Comparison of ENCODE assay signal across 10 cellular contexts in the genomic region with DNA sequence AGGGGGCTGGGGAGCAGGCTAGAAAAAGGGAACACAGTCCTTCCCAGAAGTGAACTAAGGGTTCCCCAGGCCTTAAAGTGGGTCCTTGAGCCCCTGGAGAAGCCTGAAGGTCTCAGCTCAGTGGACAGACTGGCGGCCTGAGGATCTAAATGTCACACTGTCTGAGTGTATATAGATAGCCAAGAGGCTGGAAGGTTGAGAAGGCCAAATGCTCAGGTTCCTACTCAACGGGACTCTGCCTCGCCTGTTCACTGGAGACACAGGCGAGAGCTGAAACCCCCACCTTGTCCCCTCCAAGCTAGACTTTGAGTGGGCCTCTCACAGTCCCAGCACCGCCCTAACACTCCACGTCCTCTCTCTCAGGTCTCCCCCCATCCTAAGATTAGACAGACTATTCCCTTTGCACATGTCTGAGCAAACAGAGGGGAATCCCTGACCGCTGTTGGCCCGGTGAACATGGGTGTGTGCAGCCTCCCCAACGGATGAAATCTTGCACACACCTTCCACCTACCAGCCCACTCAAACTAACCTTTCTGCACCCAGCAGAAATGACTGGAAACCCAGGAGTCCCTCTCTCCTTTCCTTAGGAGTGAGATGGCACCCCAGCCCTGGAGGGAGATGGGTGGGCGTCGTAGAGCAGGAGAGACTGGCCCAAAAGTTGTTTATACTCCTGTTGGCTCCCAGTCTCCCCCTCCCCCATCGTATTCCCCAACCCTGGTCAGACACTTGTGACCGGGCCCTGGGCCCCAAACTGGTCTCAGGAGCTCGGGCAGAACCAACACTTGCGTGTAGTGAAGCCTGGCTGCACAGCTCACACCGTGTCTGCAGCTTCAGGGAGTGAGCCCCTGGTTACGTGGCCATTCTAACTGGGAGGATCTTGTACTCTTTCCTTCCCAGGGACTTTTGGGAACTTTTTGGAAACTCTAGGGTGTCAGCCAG. TPM values are rescaled to one million over a fixed set of nuclear protein-coding genes. Genes with fewer than 3 reads are reported as not detected.
DNase-seq lines count a peak whose midpoint lies in the region; ATAC-seq and TF ChIP-seq lines count a peak whose summit lies in the region.
"Had no signal": no experiment of that assay in that cellular context is flagged by ENCODE, and none has a peak within 500 bp of the region (broad histone marks: within the 10 kb centered on the region; RNA-seq: fewer than 3 reads in every experiment).

No MANE protein-coding gene starts in this region.

- DNase-seq in A673 (ENCODE audit: low spot score) (no peak), Panc1 (ENCODE audit: low read depth, low spot score) (no peak), fibroblast of villous mesenchyme (ENCODE audit: low read depth) (peak; percentile 29), neural crest cell (ENCODE audit: low read depth, low spot score) (no peak), NK-92 (lab: John Stamatoyannopoulos, UW; ENCODE audit: unreplicated experiment) (no peak), NCI-H146 (lab: John Stamatoyannopoulos, UW) (no peak), medulla oblongata (ENCODE audit: extremely low spot score) (no peak)
- DNase-seq: activated CD4-positive, CD25-positive, alpha-beta regulatory T cell treated with anti-CD3 and anti-CD28 coated beads, Interleukin-2, amount 50 U/mL, for 72 hours; effector CD4-positive, alpha-beta T cell had no signal

- in situ Hi-C loops in Panc1 (cut with HindIII; ENCODE audit: low pct_unique_long_range_greater_than_20kb, low sequenced_read_pairs), result no loop called here

- H3K27me3 ChIP-seq in A673 (replicated peaks; ENCODE audit: insufficient read depth, low read depth, low read length, poor library complexity) (no peaks in the 10 kb centered on the region), Panc1 (ENCODE audit: control insufficient read depth, insufficient read depth, low read length) (no peaks in the 10 kb centered on the region)

- H3K36me3 ChIP-seq in A673 (ENCODE audit: insufficient read depth, low read length, poor library complexity, severe bottlenecking) (peaks cover 19% of the 10 kb centered on the region), Panc1 (ENCODE audit: control insufficient read depth, insufficient read depth, low read length) (no peaks in the 10 kb centered on the region)

- intact Hi-C loops in A673 (cut with micrococcal nuclease; ENCODE audit: unreplicated experiment) (loop anchor here (5.0 kb wide), 1 partner anchor 107 kb away; no protein-coding TSS in a partner anchor), Panc1 (cut with micrococcal nuclease; ENCODE audit: unreplicated experiment) (no loop called here)

- CTCF ChIA-PET in A673 (lab: Charles Lee), result interaction anchor here (1.5 kb wide), 1 partner anchor 180 kb away, joined by 8 read pairs; no protein-coding TSS in a partner anchor
- CTCF ChIA-PET in Panc1 (lab: Charles Lee), result no interaction called here

- peak overlapping the region; percentile 96 for H3K4me3 Mint-ChIP-seq in neural crest cell

- peak overlapping the region; percentile 84 for H3K4me3 ChIP-seq in A673 (ENCODE audit: low read depth, low read length, poor library complexity, severe bottlenecking)
- H3K4me3 ChIP-seq in Panc1 (ENCODE audit: low read depth in 2 of 2, low read length in 2 of 2), result peak overlapping the region; percentile 54 to 62
- H3K4me3 ChIP-seq in fibroblast of villous mesenchyme (ENCODE audit: low read depth, low read length), result peak overlapping the region; percentile 99

- ATAC-seq in Panc1 (no peak), HG02981 (IDR thresholded peaks at IDR 0.05; ENCODE audit: unreplicated experiment) (no peak)

- peaks cover 80% of the 10 kb centered on the region for H3K4me1 Mint-ChIP-seq in neural crest cell

- peak overlapping the region; percentile 94 for H3K27ac Mint-ChIP-seq in neural crest cell (ENCODE audit: unreplicated experiment)

- POLR2A ChIA-PET in A673 (lab: Charles Lee; ENCODE audit: low non-redundant PET) (interaction anchor here (0.5 kb wide), 1 partner anchor 51 kb away, joined by 4 read pairs; no protein-coding TSS in a partner anchor), Panc1 (lab: Charles Lee) (interaction anchor here (0.6 kb wide), 2 partner anchors 171 to 307 kb away, joined by 3 to 11 read pairs; no protein-coding TSS in a partner anchor)

- H3K9me3 ChIP-seq in A673 (ENCODE audit: low read depth, low read length, poor library complexity, severe bottlenecking), result no peaks in the 10 kb centered on the region
- no peaks in the 10 kb centered on the region for H3K9me3 ChIP-seq in Panc1 (ENCODE audit: control insufficient read depth, insufficient read depth, low read depth, low read length)

- H3K27me3 Mint-ChIP-seq in neural crest cell (ENCODE audit: low read depth), result peaks cover 11% of the 10 kb centered on the region

- no peaks in the 10 kb centered on the region for H3K9me3 Mint-ChIP-seq in neural crest cell

- H3K36me3 Mint-ChIP-seq in neural crest cell (ENCODE audit: low read depth), result no peaks in the 10 kb centered on the region

- peaks cover 37% of the 10 kb centered on the region for H3K4me1 ChIP-seq in A673 (ENCODE audit: insufficient read depth, low read length, poor library complexity, severe bottlenecking)
- peaks cover 54% of the 10 kb centered on the region for H3K4me1 ChIP-seq in Panc1 (ENCODE audit: control insufficient read depth, insufficient read depth, low read length)

- H3K27ac ChIP-seq in A673 (ENCODE audit: low read depth, low read length, poor library complexity, severe bottlenecking), result peak overlapping the region; percentile 84
- H3K27ac ChIP-seq in Panc1 (ENCODE audit: low read length), result peak overlapping the region; percentile 46

- no peak for TF ChIP-seq CTCF in A673 (conservative IDR thresholded peaks at IDR 0.05; ENCODE audit: low read depth, low read length)
- TF ChIP-seq CTCF in Panc1 (IDR thresholded peaks at IDR 0.05), result no peak
- TF ChIP-seq CTCF in fibroblast of villous mesenchyme (IDR thresholded peaks at IDR 0.05; ENCODE audit: insufficient read depth, low read depth, low read length), result no peak
- TF ChIP-seq CTCF in neural crest cell (conservative IDR thresholded peaks at IDR 0.05), result no peak

- BruUV-seq in A673 (replicated peaks; lab: Mats Ljungman, UMichigan), result no TSS peak
- no TSS peak for BruUV-seq in Panc1 (replicated peaks; lab: Mats Ljungman, UMichigan)

RNA-seq across cellular contexts. Expression of a gene that starts 1.9 kb away (rescaled TPM):
- total RNA-seq in A673 (2021), result 77.5 and 82.2 TPM in 2 replicates
- total RNA-seq in Panc1 (2021; ENCODE audit: unreplicated experiment), result 14.8 TPM
- polyA plus RNA-seq in Panc1 (2012; ENCODE audit: insufficient read length), result 18.7 TPM
- total RNA-seq in fibroblast of villous mesenchyme, result 8.2 and 31.2 TPM in 2 replicates
- total RNA-seq in neural crest cell, result 74.4 and 81.9 TPM in 2 replicates
